8 cellular contexts compared by ENCODE assay signal in the genomic region with DNA sequence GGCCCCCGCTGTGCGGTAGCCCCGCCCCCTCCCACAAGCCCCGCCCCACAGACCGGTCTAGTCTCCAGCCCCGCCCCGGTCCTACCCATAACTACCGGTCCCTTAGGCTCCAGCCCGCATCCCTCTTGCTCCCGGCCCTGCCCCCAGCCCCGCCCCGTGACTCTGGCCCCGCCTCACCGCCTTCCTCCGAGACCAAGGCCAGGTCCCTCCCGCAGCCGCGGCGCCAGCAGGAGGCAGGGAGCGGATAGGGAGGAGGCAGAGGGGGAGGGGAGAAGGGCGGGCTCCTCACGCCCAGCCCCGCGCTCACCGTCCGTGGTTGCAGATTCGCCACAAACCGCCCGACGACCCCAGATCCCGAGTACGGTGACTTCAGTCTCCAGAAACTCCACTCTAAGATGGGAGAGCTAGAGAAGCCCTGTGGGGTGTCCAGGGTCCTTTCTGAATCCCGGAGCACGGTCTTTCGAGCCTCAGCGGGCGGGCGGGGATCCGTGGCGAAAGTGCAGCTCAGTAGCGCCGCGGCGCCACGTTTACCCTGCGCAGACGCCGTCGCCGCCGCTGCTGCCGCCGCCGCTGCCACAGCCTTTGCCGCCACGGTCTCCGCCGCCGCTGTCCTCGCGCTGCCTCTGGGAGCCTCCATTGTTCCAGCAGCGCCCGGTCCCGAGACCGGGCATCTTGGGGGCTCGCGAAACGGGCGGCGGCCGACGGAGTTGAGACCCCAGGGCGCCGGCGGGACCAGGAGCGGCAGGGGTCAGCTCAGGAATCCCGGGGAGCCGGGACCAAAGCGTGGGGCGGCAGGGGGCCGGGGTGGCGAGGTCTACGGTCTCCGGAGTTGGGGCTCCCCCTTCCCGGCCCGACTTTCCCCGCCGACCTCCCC. TPM values are rescaled to one million over a fixed set of nuclear protein-coding genes. Genes with fewer than 3 reads are reported as not detected.
DNase-seq lines count a peak whose midpoint lies in the region; ATAC-seq and TF ChIP-seq lines count a peak whose summit lies in the region.

A gene with protein sequence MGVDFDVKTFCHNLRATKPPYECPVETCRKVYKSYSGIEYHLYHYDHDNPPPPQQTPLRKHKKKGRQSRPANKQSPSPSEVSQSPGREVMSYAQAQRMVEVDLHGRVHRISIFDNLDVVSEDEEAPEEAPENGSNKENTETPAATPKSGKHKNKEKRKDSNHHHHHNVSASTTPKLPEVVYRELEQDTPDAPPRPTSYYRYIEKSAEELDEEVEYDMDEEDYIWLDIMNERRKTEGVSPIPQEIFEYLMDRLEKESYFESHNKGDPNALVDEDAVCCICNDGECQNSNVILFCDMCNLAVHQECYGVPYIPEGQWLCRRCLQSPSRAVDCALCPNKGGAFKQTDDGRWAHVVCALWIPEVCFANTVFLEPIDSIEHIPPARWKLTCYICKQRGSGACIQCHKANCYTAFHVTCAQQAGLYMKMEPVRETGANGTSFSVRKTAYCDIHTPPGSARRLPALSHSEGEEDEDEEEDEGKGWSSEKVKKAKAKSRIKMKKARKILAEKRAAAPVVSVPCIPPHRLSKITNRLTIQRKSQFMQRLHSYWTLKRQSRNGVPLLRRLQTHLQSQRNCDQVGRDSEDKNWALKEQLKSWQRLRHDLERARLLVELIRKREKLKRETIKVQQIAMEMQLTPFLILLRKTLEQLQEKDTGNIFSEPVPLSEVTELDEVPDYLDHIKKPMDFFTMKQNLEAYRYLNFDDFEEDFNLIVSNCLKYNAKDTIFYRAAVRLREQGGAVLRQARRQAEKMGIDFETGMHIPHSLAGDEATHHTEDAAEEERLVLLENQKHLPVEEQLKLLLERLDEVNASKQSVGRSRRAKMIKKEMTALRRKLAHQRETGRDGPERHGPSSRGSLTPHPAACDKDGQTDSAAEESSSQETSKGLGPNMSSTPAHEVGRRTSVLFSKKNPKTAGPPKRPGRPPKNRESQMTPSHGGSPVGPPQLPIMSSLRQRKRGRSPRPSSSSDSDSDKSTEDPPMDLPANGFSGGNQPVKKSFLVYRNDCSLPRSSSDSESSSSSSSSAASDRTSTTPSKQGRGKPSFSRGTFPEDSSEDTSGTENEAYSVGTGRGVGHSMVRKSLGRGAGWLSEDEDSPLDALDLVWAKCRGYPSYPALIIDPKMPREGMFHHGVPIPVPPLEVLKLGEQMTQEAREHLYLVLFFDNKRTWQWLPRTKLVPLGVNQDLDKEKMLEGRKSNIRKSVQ (N-terminal part only) (plus strand): TSS at position 530 of the 874 bp plus-strand sequence. CDS start 2,406 bp downstream, outside the sequence.

- in situ Hi-C loops in Panc1 (cut with HindIII; ENCODE audit: low pct_unique_long_range_greater_than_20kb, low sequenced_read_pairs), result no loop called here

- H3K27me3 ChIP-seq in Panc1 (ENCODE audit: control insufficient read depth, insufficient read depth, low read length), result no peaks in the 10 kb centered on the region
- H3K27me3 ChIP-seq in muscle layer of duodenum (ENCODE audit: low read depth, low read length), result no peaks in the 10 kb centered on the region

- H3K36me3 ChIP-seq in Panc1 (ENCODE audit: control insufficient read depth, insufficient read depth, low read length) (no peaks in the 10 kb centered on the region; the same call in 1 of the 2 replicates), muscle layer of duodenum (ENCODE audit: control insufficient read depth in 1 of 2, insufficient read depth in 2 of 2, low read length in 2 of 2) (peaks cover 8 to 21% of the 10 kb centered on the region in 2 donors)

- peak within 1 kb of the TSS; percentile 97 for H3K4me3 Mint-ChIP-seq in activated T-cell treated with anti-CD3 and anti-CD28 coated beads, Interleukin-2, amount 50 U/mL, for 4 hours

- H3K27me3 Mint-ChIP-seq in activated T-cell treated with anti-CD3 and anti-CD28 coated beads, Interleukin-2, amount 50 U/mL, for 4 hours (ENCODE audit: low read depth), result no peaks in the 10 kb centered on the region

- H3K9me3 ChIP-seq in Panc1 (ENCODE audit: control insufficient read depth, insufficient read depth, low read depth, low read length) (no peaks in the 10 kb centered on the region), muscle layer of duodenum (ENCODE audit: control insufficient read depth in 1 of 2, low read length in 2 of 2) (no peaks in the 10 kb centered on the region)

- POLR2A ChIA-PET in Panc1 (lab: Charles Lee), result interaction anchor here (0.5 to 0.7 kb wide), 3 partner anchors 10 to 184 kb away, joined by 3 to 8 read pairs (median 4); no protein-coding TSS in a partner anchor

- H3K4me1 ChIP-seq in Panc1 (ENCODE audit: control insufficient read depth, insufficient read depth, low read length) (peaks cover 7% of the 10 kb centered on the region; the same call in 1 of the 2 replicates), muscle layer of duodenum (ENCODE audit: control insufficient read depth in 1 of 2, insufficient read depth in 2 of 2, low read length in 2 of 2) (peaks cover 9 to 20% of the 10 kb centered on the region in 2 donors)

- ATAC-seq in GM21723 (IDR thresholded peaks at IDR 0.05; ENCODE audit: unreplicated experiment), result peak; percentile 93
- peak; percentile 98 for ATAC-seq in Panc1
- ATAC-seq in activated T-cell treated with anti-CD3 and anti-CD28 coated beads, Interleukin-2, amount 50 U/mL, for 4 hours, result peak; percentile 94 to 95
- peak; percentile 99 for ATAC-seq in esophagus mucosa

- BruUV-seq in Panc1 (replicated peaks; lab: Mats Ljungman, UMichigan), result no TSS peak

- H3K9me3 Mint-ChIP-seq in activated T-cell treated with anti-CD3 and anti-CD28 coated beads, Interleukin-2, amount 50 U/mL, for 4 hours, result no peaks in the 10 kb centered on the region

- H3K36me3 Mint-ChIP-seq in activated T-cell treated with anti-CD3 and anti-CD28 coated beads, Interleukin-2, amount 50 U/mL, for 4 hours (ENCODE audit: insufficient read depth), result peaks cover 14% of the 10 kb centered on the region

- intact Hi-C loops in Panc1 (cut with micrococcal nuclease; ENCODE audit: unreplicated experiment), result no loop called here

- H3K4me3 ChIP-seq in Panc1 (ENCODE audit: low read depth in 2 of 2, low read length in 2 of 2) (peak within 1 kb of the TSS; percentile 70 to 84), muscle layer of duodenum (ENCODE audit: low read depth in 1 of 2, low read length in 2 of 2) (peak within 1 kb of the TSS; percentile 78 to 85)

- peak within 1 kb of the TSS; percentile 83 for H3K27ac ChIP-seq in Panc1 (ENCODE audit: low read length)
- peak within 1 kb of the TSS; percentile 85 for H3K27ac ChIP-seq in muscle layer of duodenum (ENCODE audit: low read length)

- TF ChIP-seq CTCF in Panc1 (IDR thresholded peaks at IDR 0.05), result no peak

- DNase-seq in DMS53 (lab: John Stamatoyannopoulos, UW) (peak; percentile 95), KG1 (lab: John Stamatoyannopoulos, UW) (peak; percentile 95), Panc1 (ENCODE audit: low read depth, low spot score) (peak; percentile 74)
- DNase-seq in activated T-cell treated with anti-CD3 and anti-CD28 coated beads, Interleukin-2, amount 50 U/mL, for 4 hours, result peak; percentile 99
- peak; percentile 98 to 100 for DNase-seq in stimulated activated CD8-positive, alpha-beta memory T cell treated with anti-CD3 and anti-CD28 coated beads, Interleukin-7, amount 100 ng/mL, for 4 hours (ENCODE audit: low read depth in 2 of 2)

- CTCF ChIA-PET in Panc1 (lab: Charles Lee), result interaction anchor here (0.6 to 1.2 kb wide), 5 partner anchors 50 to 531 kb away, joined by 3 to 5 read pairs (median 3); no protein-coding TSS in a partner anchor

- peaks cover 61% of the 10 kb centered on the region for H3K4me1 Mint-ChIP-seq in activated T-cell treated with anti-CD3 and anti-CD28 coated beads, Interleukin-2, amount 50 U/mL, for 4 hours (ENCODE audit: low read depth)

RNA-seq across cellular contexts. Expression of the gene that starts here (rescaled TPM):
- total RNA-seq in Panc1 (2021; ENCODE audit: unreplicated experiment) (17.4 TPM), esophagus mucosa (11.9 TPM)
- polyA plus RNA-seq in Panc1 (2012; ENCODE audit: insufficient read length), result 11.7 TPM
- 10 to 100 TPM; 56.9 to 59.9 (median 59.8) TPM for total RNA-seq in activated T-cell treated with anti-CD3 and anti-CD28 coated beads, Interleukin-2, amount 50 U/mL, for 4 hours

Comparison
In these comparisons a context has a peak if more than half of its experiments do, and no peak if none do; other contexts are left out.
1. Peak in every context shown above with its lines: DNase-seq, ATAC-seq, H3K4me3 ChIP-seq and H3K27ac ChIP-seq.